7 cellular contexts compared by ENCODE assay signal in genomic region chr13:40994581-40995230, GRCh38. TPM values are rescaled to one million over a fixed set of nuclear protein-coding genes. Genes with fewer than 3 reads are reported as not detected.
A peak's percentile ranks its signal among the peaks of the same experiment; 100 is the strongest.
DNase-seq lines count a peak whose midpoint lies in the region; ATAC-seq and TF ChIP-seq lines count a peak whose summit lies in the region.

No MANE protein-coding gene starts in this region.

- peak overlapping the region; percentile 55 for H3K4me3 Mint-ChIP-seq in activated naive CD8-positive, alpha-beta T cell treated with anti-CD3 and anti-CD28 coated beads, Interleukin-2, amount 50 U/mL, for 24 hours
- H3K4me3 Mint-ChIP-seq in stimulated activated effector memory CD8-positive, alpha-beta T cell treated with anti-CD3 and anti-CD28 coated beads, Interleukin-12 subunit alpha, Interleukin-12 subunit beta, amount 100 ng/mL, for 72 hours = peak overlapping the region; percentile 55

- H3K9me3 ChIP-seq in mucosa of descending colon = no peaks in the 10 kb centered on the region

- no peak overlapping the region for H3K4me3 ChIP-seq in mucosa of descending colon

- no peaks in the 10 kb centered on the region for H3K27me3 Mint-ChIP-seq in activated naive CD8-positive, alpha-beta T cell treated with anti-CD3 and anti-CD28 coated beads, Interleukin-2, amount 50 U/mL, for 24 hours

- H3K4me1 ChIP-seq in mucosa of descending colon (ENCODE audit: low read depth) = peaks cover 67% of the 10 kb centered on the region

- no peak for TF ChIP-seq CTCF in mucosa of descending colon (IDR thresholded peaks at IDR 0.05)

- peaks cover 86% of the 10 kb centered on the region for H3K4me1 Mint-ChIP-seq in activated naive CD8-positive, alpha-beta T cell treated with anti-CD3 and anti-CD28 coated beads, Interleukin-2, amount 50 U/mL, for 24 hours
- H3K4me1 Mint-ChIP-seq in stimulated activated effector memory CD8-positive, alpha-beta T cell treated with anti-CD3 and anti-CD28 coated beads, Interleukin-12 subunit alpha, Interleukin-12 subunit beta, amount 100 ng/mL, for 72 hours = peaks cover 66% of the 10 kb centered on the region

- H3K9me3 Mint-ChIP-seq in activated naive CD8-positive, alpha-beta T cell treated with anti-CD3 and anti-CD28 coated beads, Interleukin-2, amount 50 U/mL, for 24 hours = no peaks in the 10 kb centered on the region
- H3K9me3 Mint-ChIP-seq in stimulated activated effector memory CD8-positive, alpha-beta T cell treated with anti-CD3 and anti-CD28 coated beads, Interleukin-12 subunit alpha, Interleukin-12 subunit beta, amount 100 ng/mL, for 72 hours = no peaks in the 10 kb centered on the region

- intact Hi-C loops in mucosa of descending colon (cut with DNase I, micrococcal nuclease) = no loop called here

- H3K27ac Mint-ChIP-seq in activated naive CD8-positive, alpha-beta T cell treated with anti-CD3 and anti-CD28 coated beads, Interleukin-2, amount 50 U/mL, for 24 hours = peak overlapping the region; percentile 62
- H3K27ac Mint-ChIP-seq in stimulated activated effector memory CD8-positive, alpha-beta T cell treated with anti-CD3 and anti-CD28 coated beads, Interleukin-12 subunit alpha, Interleukin-12 subunit beta, amount 100 ng/mL, for 72 hours = peak overlapping the region; percentile 75

- no peak for DNase-seq in activated naive CD8-positive, alpha-beta T cell treated with anti-CD3 and anti-CD28 coated beads, Interleukin-2, amount 50 U/mL, for 24 hours
- no peak for DNase-seq in stimulated activated effector memory CD8-positive, alpha-beta T cell treated with anti-CD3 and anti-CD28 coated beads, Interleukin-12 subunit alpha, Interleukin-12 subunit beta, amount 100 ng/mL, for 72 hours (ENCODE audit: low spot score in 2 of 2)
- DNase-seq in NOMO-1 (lab: John Stamatoyannopoulos, UW; ENCODE audit: unreplicated experiment in 2 of 2) = no peak
- DNase-seq in CD1c-positive myeloid dendritic cell (ENCODE audit: extremely low spot score) = no peak
- no peak for DNase-seq in mucosa of descending colon

- H3K36me3 ChIP-seq in mucosa of descending colon (ENCODE audit: low read depth) = peaks cover 5% of the 10 kb centered on the region

- peaks cover 24% of the 10 kb centered on the region for H3K36me3 Mint-ChIP-seq in activated naive CD8-positive, alpha-beta T cell treated with anti-CD3 and anti-CD28 coated beads, Interleukin-2, amount 50 U/mL, for 24 hours (ENCODE audit: low read depth)
- H3K36me3 Mint-ChIP-seq in stimulated activated effector memory CD8-positive, alpha-beta T cell treated with anti-CD3 and anti-CD28 coated beads, Interleukin-12 subunit alpha, Interleukin-12 subunit beta, amount 100 ng/mL, for 72 hours = peaks cover 45% of the 10 kb centered on the region

- ATAC-seq in GM19328 (IDR thresholded peaks at IDR 0.05; ENCODE audit: unreplicated experiment) = peak; percentile 72
- peak; percentile 56 for ATAC-seq in HG03039 (IDR thresholded peaks at IDR 0.05; ENCODE audit: unreplicated experiment)
- peak; percentile 82 for ATAC-seq in activated naive CD8-positive, alpha-beta T cell treated with anti-CD3 and anti-CD28 coated beads, Interleukin-2, amount 50 U/mL, for 24 hours
- peak; percentile 83 for ATAC-seq in stimulated activated effector memory CD8-positive, alpha-beta T cell treated with anti-CD3 and anti-CD28 coated beads, Interleukin-12 subunit alpha, Interleukin-12 subunit beta, amount 100 ng/mL, for 72 hours
- ATAC-seq in mucosa of descending colon = no peak

RNA-seq across cellular contexts. Expression of gene ELF1, which starts 24.4 kb away (rescaled TPM):
- total RNA-seq in mucosa of descending colon = 100 to 1,000 TPM in 1 of 3 donors, 10 to 100 TPM in 2; 80.2 to 111 (median 96.8) TPM
